Comparison of ENCODE assay signal across 12 cellular contexts in genomic region chr2:9941196-9941995, GRCh38. TPM values are rescaled to one million over a fixed set of nuclear protein-coding genes. Genes with fewer than 3 reads are reported as not detected.
A peak's percentile ranks its signal among the peaks of the same experiment; 100 is the strongest.
DNase-seq lines count a peak whose midpoint lies in the region; ATAC-seq and TF ChIP-seq lines count a peak whose summit lies in the region.
"Had no signal": no experiment of that assay in that cellular context is flagged by ENCODE, and none has a peak within 500 bp of the region (broad histone marks: within the 10 kb centered on the region; RNA-seq: fewer than 3 reads in every experiment).

No MANE protein-coding gene starts in this region.

- in situ Hi-C loops in ACHN (cut with HindIII; ENCODE audit: low pct_ligation_motif_present, low pct_unique_long_range_greater_than_20kb, low sequenced_read_pairs) = no loop called here

- peaks cover 16% of the 10 kb centered on the region for H3K4me1 ChIP-seq in adipocyte (ENCODE audit: control insufficient read depth, insufficient read depth, low read length)
- peaks cover 13% of the 10 kb centered on the region for H3K4me1 ChIP-seq in foreskin keratinocyte
- H3K4me1 ChIP-seq in body of pancreas = peaks cover 25% of the 10 kb centered on the region

- H3K9ac ChIP-seq in adipocyte (ENCODE audit: low read length) = no peak overlapping the region

- no peak overlapping the region for H3K4me3 ChIP-seq in adipocyte (ENCODE audit: low read length)
- H3K4me3 ChIP-seq in body of pancreas = no peak overlapping the region
- H3K4me3 ChIP-seq: thoracic aorta had no signal

- DNase-seq in HS-27A (ENCODE audit: low read depth) (peak; percentile 38), adipocyte (ENCODE audit: low read depth) (peak; percentile 76), foreskin keratinocyte (peak; percentile 53 to 76), stromal cell of bone marrow (ENCODE audit: low read depth) (peak; percentile 55), ACHN (no peak), body of pancreas (no peak)
- DNase-seq: immature natural killer cell; NCI-H2081 treated with DMSO at 0.1 percent for 48 hours; stimulated activated CD4-positive, alpha-beta T cell treated with anti-CD3 and anti-CD28 coated beads, Interleukin-4, amount 100 ng/mL, for 24 hours had no signal

- no peak for TF ChIP-seq POLR2A in body of pancreas (IDR thresholded peaks at IDR 0.05)

- H3K9me3 ChIP-seq in adipocyte (ENCODE audit: control insufficient read depth, low read length) (no peaks in the 10 kb centered on the region), body of pancreas (no peaks in the 10 kb centered on the region)
- H3K9me3 ChIP-seq: neutrophil, thoracic aorta had no signal

- peaks cover 8% of the 10 kb centered on the region for H3K27me3 ChIP-seq in adipocyte (replicated peaks; ENCODE audit: control insufficient read depth, insufficient read depth, low read length)
- H3K27me3 ChIP-seq in foreskin keratinocyte = peaks cover 11% of the 10 kb centered on the region
- no peaks in the 10 kb centered on the region for H3K27me3 ChIP-seq in body of pancreas

- WGBS in body of pancreas, 2 donors = 85% methylated on average over 13 of the region's 13 CpGs

- ATAC-seq in foreskin keratinocyte (peak; percentile 85), HG03025 (IDR thresholded peaks at IDR 0.05; ENCODE audit: low FRiP score, unreplicated experiment) (no peak), body of pancreas (no peak)

- TF ChIP-seq CTCF in foreskin keratinocyte (conservative IDR thresholded peaks at IDR 0.05) (no peak), body of pancreas (IDR thresholded peaks at IDR 0.05) (no peak)

- peak overlapping the region; percentile 55 for H3K27ac ChIP-seq in foreskin keratinocyte
- no peak overlapping the region for H3K27ac ChIP-seq in body of pancreas
- H3K27ac ChIP-seq: neutrophil, thoracic aorta had no signal

- H3K36me3 ChIP-seq in adipocyte (ENCODE audit: control insufficient read depth, insufficient read depth, low read length, severe bottlenecking) (no peaks in the 10 kb centered on the region), body of pancreas (replicated peaks in 1 of 2; ENCODE audit: insufficient read depth in 1 of 2, low read depth in 2 of 2) (no peaks in the 10 kb centered on the region)
- H3K36me3 ChIP-seq: neutrophil, thoracic aorta had no signal

- intact Hi-C loops in body of pancreas (cut with DNase I) = no loop called here

RNA-seq across cellular contexts. Expression of gene GRHL1, which starts 10.1 kb away (rescaled TPM):
- total RNA-seq in foreskin keratinocyte (0.92 and 1.2 TPM in 2 replicates), body of pancreas (1 to 10 TPM; 2.0 to 4.2 TPM)
- polyA plus RNA-seq in foreskin keratinocyte = 0.35 and 0.41 TPM in 2 replicates

Comparison
In these comparisons a context has a peak if more than half of its experiments do, and no peak if none do; other contexts are left out.
1. DNase-seq: peak in HS-27A (single experiment), adipocyte (single experiment), foreskin keratinocyte (2 of 2) and stromal cell of bone marrow (single experiment); none in ACHN (single experiment) and body of pancreas (0 of 4).